In the genomic region with DNA sequence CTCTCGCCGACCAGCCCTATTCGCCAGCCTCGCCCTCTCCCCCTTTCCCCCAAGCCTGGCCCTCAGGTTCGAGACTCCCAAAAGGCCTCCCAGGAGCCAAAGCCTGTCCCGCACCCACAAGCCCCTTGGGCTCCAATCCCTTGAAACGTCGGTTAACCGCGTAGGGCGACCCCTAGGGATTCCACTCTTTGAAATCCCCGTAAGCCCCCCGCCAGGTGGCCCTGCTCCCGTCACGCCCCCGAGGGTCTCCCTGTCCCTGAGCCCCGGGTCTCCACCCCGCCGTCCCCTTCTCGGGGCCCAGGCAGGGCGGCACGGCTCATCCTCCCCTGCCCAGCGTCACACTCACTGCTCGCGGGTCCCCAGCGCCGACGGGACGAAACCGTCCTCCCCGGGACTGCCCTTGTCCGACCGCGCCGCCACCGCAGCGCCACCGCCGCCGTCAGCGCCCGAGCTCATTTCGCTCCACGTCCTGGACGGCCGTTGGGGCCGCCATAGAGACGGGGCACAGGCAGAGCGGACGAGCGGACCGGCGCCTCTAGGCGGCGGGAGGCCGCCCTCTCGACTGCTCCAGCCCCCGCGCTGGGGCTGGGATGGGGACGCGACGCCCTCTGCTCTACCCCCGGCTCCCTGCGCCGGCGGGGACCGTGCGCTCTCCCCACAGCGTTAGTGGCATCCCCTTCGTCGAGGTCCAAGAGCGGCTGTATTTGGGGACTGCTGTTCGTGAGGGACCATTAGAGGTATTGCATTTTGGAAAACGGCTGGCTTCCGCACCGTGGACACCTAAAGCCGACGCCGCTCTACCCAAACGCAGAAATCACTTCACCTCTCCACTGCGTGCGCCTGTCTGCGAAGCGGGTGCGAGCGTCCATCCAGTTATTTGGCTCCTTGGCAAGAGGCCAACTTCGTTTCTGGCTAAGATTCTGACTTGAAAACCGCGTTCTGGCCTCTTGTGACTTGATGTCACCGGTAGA, we compare ENCODE assay signal across 2 cellular contexts.
A peak's percentile ranks its signal among the peaks of the same experiment; 100 is the strongest.
TF ChIP-seq lines count a peak whose summit lies in the region.

A gene (minus strand): TSS at position 510 of the 971 bp plus-strand sequence. CDS start 54 bp downstream, at position 456.

TF ChIP-seq in IMR-90, 13 proteins besides CTCF, POLR2A, EP300 and RAD21 (continued from another document):
- TF ChIP-seq FOS (IDR thresholded peaks at IDR 0.05; ENCODE audit: low read depth, low read length), result no peak
- TF ChIP-seq, protein P1, sequence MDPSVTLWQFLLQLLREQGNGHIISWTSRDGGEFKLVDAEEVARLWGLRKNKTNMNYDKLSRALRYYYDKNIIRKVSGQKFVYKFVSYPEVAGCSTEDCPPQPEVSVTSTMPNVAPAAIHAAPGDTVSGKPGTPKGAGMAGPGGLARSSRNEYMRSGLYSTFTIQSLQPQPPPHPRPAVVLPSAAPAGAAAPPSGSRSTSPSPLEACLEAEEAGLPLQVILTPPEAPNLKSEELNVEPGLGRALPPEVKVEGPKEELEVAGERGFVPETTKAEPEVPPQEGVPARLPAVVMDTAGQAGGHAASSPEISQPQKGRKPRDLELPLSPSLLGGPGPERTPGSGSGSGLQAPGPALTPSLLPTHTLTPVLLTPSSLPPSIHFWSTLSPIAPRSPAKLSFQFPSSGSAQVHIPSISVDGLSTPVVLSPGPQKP (IDR thresholded peaks at IDR 0.05; ENCODE audit: borderline replicate concordance, low read depth, low read length), result no peak
- peak; percentile 59; the same call in 1 of the 2 replicates for TF ChIP-seq MAZ (IDR thresholded peaks at IDR 0.05; ENCODE audit: borderline replicate concordance, low read depth, low read length)
- no peak for TF ChIP-seq CHD1 (IDR thresholded peaks at IDR 0.05; ENCODE audit: low read depth, low read length)
- no peak for TF ChIP-seq BHLHE40 (IDR thresholded peaks at IDR 0.05; ENCODE audit: low read depth, low read length)
TF ChIP-seq in IMR-90: peak in this region for 2.

TF ChIP-seq in PFSK-1, 5 proteins besides CTCF, POLR2A, EP300 and RAD21 (continued from another document):
- TF ChIP-seq, protein P2, sequence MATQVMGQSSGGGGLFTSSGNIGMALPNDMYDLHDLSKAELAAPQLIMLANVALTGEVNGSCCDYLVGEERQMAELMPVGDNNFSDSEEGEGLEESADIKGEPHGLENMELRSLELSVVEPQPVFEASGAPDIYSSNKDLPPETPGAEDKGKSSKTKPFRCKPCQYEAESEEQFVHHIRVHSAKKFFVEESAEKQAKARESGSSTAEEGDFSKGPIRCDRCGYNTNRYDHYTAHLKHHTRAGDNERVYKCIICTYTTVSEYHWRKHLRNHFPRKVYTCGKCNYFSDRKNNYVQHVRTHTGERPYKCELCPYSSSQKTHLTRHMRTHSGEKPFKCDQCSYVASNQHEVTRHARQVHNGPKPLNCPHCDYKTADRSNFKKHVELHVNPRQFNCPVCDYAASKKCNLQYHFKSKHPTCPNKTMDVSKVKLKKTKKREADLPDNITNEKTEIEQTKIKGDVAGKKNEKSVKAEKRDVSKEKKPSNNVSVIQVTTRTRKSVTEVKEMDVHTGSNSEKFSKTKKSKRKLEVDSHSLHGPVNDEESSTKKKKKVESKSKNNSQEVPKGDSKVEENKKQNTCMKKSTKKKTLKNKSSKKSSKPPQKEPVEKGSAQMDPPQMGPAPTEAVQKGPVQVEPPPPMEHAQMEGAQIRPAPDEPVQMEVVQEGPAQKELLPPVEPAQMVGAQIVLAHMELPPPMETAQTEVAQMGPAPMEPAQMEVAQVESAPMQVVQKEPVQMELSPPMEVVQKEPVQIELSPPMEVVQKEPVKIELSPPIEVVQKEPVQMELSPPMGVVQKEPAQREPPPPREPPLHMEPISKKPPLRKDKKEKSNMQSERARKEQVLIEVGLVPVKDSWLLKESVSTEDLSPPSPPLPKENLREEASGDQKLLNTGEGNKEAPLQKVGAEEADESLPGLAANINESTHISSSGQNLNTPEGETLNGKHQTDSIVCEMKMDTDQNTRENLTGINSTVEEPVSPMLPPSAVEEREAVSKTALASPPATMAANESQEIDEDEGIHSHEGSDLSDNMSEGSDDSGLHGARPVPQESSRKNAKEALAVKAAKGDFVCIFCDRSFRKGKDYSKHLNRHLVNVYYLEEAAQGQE (IDR thresholded peaks at IDR 0.05; ENCODE audit: insufficient read depth in 1 of 2, low read depth in 2 of 2, low read length in 2 of 2), result no peak
- TF ChIP-seq POLR2AphosphoS5 (IDR thresholded peaks at IDR 0.05; ENCODE audit: low read depth, low read length), result peak; percentile 83
